8 cellular contexts compared by ENCODE assay signal in genomic region chr10:86367339-86367951, GRCh38. TPM values are rescaled to one million over a fixed set of nuclear protein-coding genes. Genes with fewer than 3 reads are reported as not detected.
DNase-seq lines count a peak whose midpoint lies in the region; ATAC-seq and TF ChIP-seq lines count a peak whose summit lies in the region.

No MANE protein-coding gene starts in this region.

- no peak for TF ChIP-seq CTCF in right atrium auricular region (IDR thresholded peaks at IDR 0.05)
- TF ChIP-seq CTCF in sigmoid colon (IDR thresholded peaks at IDR 0.05) = no peak

- 8 to 9% methylated on average over 44 of the region's 44 CpGs for WGBS in sigmoid colon, 2 donors

- peak; percentile 9 for ATAC-seq in GM19438 (IDR thresholded peaks at IDR 0.05; ENCODE audit: low read depth, unreplicated experiment)
- no peak for ATAC-seq in HG02588 (IDR thresholded peaks at IDR 0.05; ENCODE audit: unreplicated experiment)
- no peak for ATAC-seq in GM21515 (IDR thresholded peaks at IDR 0.05; ENCODE audit: unreplicated experiment)

- H3K36me3 ChIP-seq in SJSA1 = no peaks in the 10 kb centered on the region
- no peaks in the 10 kb centered on the region for H3K36me3 ChIP-seq in right atrium auricular region
- H3K36me3 ChIP-seq in sigmoid colon = no peaks in the 10 kb centered on the region

- H3K9me3 ChIP-seq in SJSA1 (replicated peaks) (no peaks in the 10 kb centered on the region), right atrium auricular region (no peaks in the 10 kb centered on the region), sigmoid colon (no peaks in the 10 kb centered on the region)

- H3K4me3 ChIP-seq in SJSA1 (peak overlapping the region; percentile 27), right atrium auricular region (peak overlapping the region; percentile 31 to 57), sigmoid colon (peak overlapping the region in 3 of 4 donors; percentile 38 to 64 (median 64))

- no peak for TF ChIP-seq POLR2A in sigmoid colon (IDR thresholded peaks at IDR 0.05)

- no peak for TF ChIP-seq EP300 in sigmoid colon (IDR thresholded peaks at IDR 0.05)

- DNase-seq in SJSA1 (ENCODE audit: low read depth in 1 of 2, low spot score in 2 of 2) (peak in 1 of 2 experiments; percentile 9), right atrium auricular region (ENCODE audit: low spot score) (no peak), sigmoid colon (peak; percentile 66), NCI-H1436 treated with DMSO at 0.1 percent for 48 hours (lab: John Stamatoyannopoulos, UW) (no peak), SW480 (ENCODE audit: low spot score) (no peak)

- intact Hi-C loops in sigmoid colon (cut with DNase I) = loop anchor here (10.0 kb wide), 1 partner anchor 573 kb away; no protein-coding TSS in a partner anchor

- H3K4me1 ChIP-seq in SJSA1 (replicated peaks) = peaks cover 17% of the 10 kb centered on the region
- H3K4me1 ChIP-seq in right atrium auricular region = peaks cover 0 to 42% of the 10 kb centered on the region in 2 donors
- H3K4me1 ChIP-seq in sigmoid colon = peaks cover 0 to 46% (median 39%) of the 10 kb centered on the region in 4 donors

- peaks cover 53% of the 10 kb centered on the region for H3K27me3 ChIP-seq in SJSA1 (replicated peaks)
- H3K27me3 ChIP-seq in right atrium auricular region = peaks cover 15 to 22% of the 10 kb centered on the region in 2 donors
- peaks cover 28 to 90% (median 79%) of the 10 kb centered on the region in 3 donors for H3K27me3 ChIP-seq in sigmoid colon

- H3K27ac ChIP-seq in SJSA1 (no peak overlapping the region), right atrium auricular region (no peak overlapping the region), sigmoid colon (peak overlapping the region in 1 of 4 donors; percentile 44)

RNA-seq across cellular contexts. Expression of gene GRID1, which starts 0.8 kb away (rescaled TPM):
- 0.05 TPM in 1 of 2 replicates, not detected in the other for total RNA-seq in SJSA1 (2014; rRNA removed; shearing (Covaris generic))
- total RNA-seq in right atrium auricular region = under 1 TPM; 0.37 to 0.67 TPM
- total RNA-seq in sigmoid colon = 1 to 10 TPM in 3 of 4 donors, under 1 TPM in 1; 0.66 to 4.7 (median 1.5) TPM
- 1 to 10 TPM in 1 of 3 donors, not detected in 2; 1.1 TPM for polyA plus RNA-seq in sigmoid colon
